14 cellular contexts compared by ENCODE assay signal in genomic region chr9:77218612-77219011, GRCh38. TPM values are rescaled to one million over a fixed set of nuclear protein-coding genes. Genes with fewer than 3 reads are reported as not detected.
DNase-seq lines count a peak whose midpoint lies in the region; ATAC-seq and TF ChIP-seq lines count a peak whose summit lies in the region.
"Had no signal": no experiment of that assay in that cellular context is flagged by ENCODE, and none has a peak within 500 bp of the region (broad histone marks: within the 10 kb centered on the region; RNA-seq: fewer than 3 reads in every experiment).

No MANE protein-coding gene starts in this region.

- no peak for TF ChIP-seq CTCF in RWPE1 (conservative IDR thresholded peaks at IDR 0.05; ENCODE audit: low read depth)
- TF ChIP-seq CTCF in fibroblast of lung (conservative IDR thresholded peaks at IDR 0.05 in 1 of 2, IDR thresholded peaks at IDR 0.05 in 1 of 2; ENCODE audit: low read depth in 1 of 2, low read length in 2 of 2): no peak
- no peak for TF ChIP-seq CTCF in lower lobe of right lung (IDR thresholded peaks at IDR 0.05)

- no peaks in the 10 kb centered on the region for H4K20me1 ChIP-seq in fibroblast of lung (ENCODE audit: control insufficient read depth, extremely low read depth, insufficient read depth, low read length)

- H3K27me3 ChIP-seq in fibroblast of lung (ENCODE audit: control insufficient read depth, insufficient read depth, low read length) (no peaks in the 10 kb centered on the region), lower lobe of right lung (ENCODE audit: low read depth) (no peaks in the 10 kb centered on the region)

- H3K9me3 ChIP-seq in fibroblast of lung (ENCODE audit: control insufficient read depth, insufficient read depth, low read depth, low read length): no peaks in the 10 kb centered on the region
- H3K9me3 ChIP-seq in lower lobe of right lung: no peaks in the 10 kb centered on the region

- CTCF ChIA-PET in RWPE1 (lab: Yijun Ruan, JAX): no interaction called here

- no peaks in the 10 kb centered on the region for H3K79me2 ChIP-seq in fibroblast of lung (ENCODE audit: control insufficient read depth, insufficient read depth, low read length)

- H3K4me2 ChIP-seq in fibroblast of lung (ENCODE audit: extremely low read depth, insufficient read depth, low read length): peak overlapping the region; percentile 70

- ATAC-seq in lower lobe of right lung: no peak
- ATAC-seq: GM12878, T-helper 17 cell had no signal

- peaks cover 4% of the 10 kb centered on the region for H3K4me1 ChIP-seq in fibroblast of lung (ENCODE audit: control insufficient read depth, extremely low read depth, insufficient read depth, low read length)
- H3K4me1 ChIP-seq in lower lobe of right lung: no peaks in the 10 kb centered on the region

- no peaks in the 10 kb centered on the region for H3K36me3 ChIP-seq in fibroblast of lung (ENCODE audit: control insufficient read depth, insufficient read depth, low read length)
- H3K36me3 ChIP-seq in lower lobe of right lung: peaks cover 34% of the 10 kb centered on the region

- H3K27ac ChIP-seq in RWPE1: no peak overlapping the region
- no peak overlapping the region for H3K27ac ChIP-seq in fibroblast of lung (ENCODE audit: insufficient read depth, low read length)
- H3K27ac ChIP-seq in lower lobe of right lung: no peak overlapping the region

- POLR2A ChIA-PET in RWPE1 (lab: Yijun Ruan, JAX; ENCODE audit: low non-redundant PET): no interaction called here

- intact Hi-C loops in lower lobe of right lung (cut with DNase I): no loop called here

- peak; percentile 41 for DNase-seq in GM04504 (ENCODE audit: low read depth)
- peak; percentile 34 for DNase-seq in RWPE1 (ENCODE audit: low spot score)
- DNase-seq in fibroblast of lung (ENCODE audit: low read depth in 2 of 2): peak; percentile 77 to 79
- peak; percentile 64 for DNase-seq in skeletal muscle cell (ENCODE audit: low read depth)
- DNase-seq in lower lobe of right lung: no peak
- no peak for DNase-seq in inferior parietal cortex (ENCODE audit: extremely low spot score)
- no peak for DNase-seq in NCI-H2107 treated with DMSO at 0.1 percent for 48 hours (lab: John Stamatoyannopoulos, UW; ENCODE audit: unreplicated experiment)
- DNase-seq in NCI-H82 treated with DMSO at 0.1 percent for 48 hours (lab: John Stamatoyannopoulos, UW; ENCODE audit: unreplicated experiment): no peak
- DNase-seq: Calu3, cortex of kidney, hippocampal formation, NCI-H2029 treated with DMSO at 0.1 percent for 48 hours, T-helper 17 cell had no signal

- H2AFZ ChIP-seq in fibroblast of lung (ENCODE audit: low read length): no peak overlapping the region

- H3K4me3 ChIP-seq in fibroblast of lung (replicated peaks in 1 of 4; ENCODE audit: control extremely low read depth in 1 of 4, insufficient read depth in 1 of 4, low read depth in 3 of 4, low read length in 4 of 4) (no peak overlapping the region), skeletal muscle cell (ENCODE audit: low read depth, low read length) (no peak overlapping the region), lower lobe of right lung (no peak overlapping the region)
- H3K4me3 ChIP-seq: GM12878 had no signal

- no peak overlapping the region for H3K9ac ChIP-seq in fibroblast of lung (ENCODE audit: insufficient read depth, low read length)

RNA-seq across cellular contexts. Expression of gene VPS13A, which starts 41.3 kb away (rescaled TPM):
- total RNA-seq in fibroblast of lung (27.2 and 39.3 TPM in 2 replicates), lower lobe of right lung (37.8 TPM)
- 11.8 and 12.8 TPM in 2 replicates for polyA plus RNA-seq in fibroblast of lung
- 8.0 and 8.9 TPM in 2 replicates for polyA plus RNA-seq in fibroblast of lung (2012)
- polyA minus RNA-seq in fibroblast of lung (ENCODE audit: low replicate concordance): 0.93 and 1.4 TPM in 2 replicates

Comparison
In these comparisons a context has a peak if more than half of its experiments do, and no peak if none do; other contexts are left out.
1. DNase-seq: peak in GM04504 (single experiment), RWPE1 (single experiment), fibroblast of lung (2 of 2) and skeletal muscle cell (single experiment); none in lower lobe of right lung (single experiment), inferior parietal cortex (single experiment), NCI-H2107 treated with DMSO at 0.1 percent for 48 hours (single experiment) and NCI-H82 treated with DMSO at 0.1 percent for 48 hours (single experiment).